In genomic region chr16:68265078-68265925, GRCh38 we compare ENCODE assay signal across 8 cellular contexts. TPM values are rescaled to one million over a fixed set of nuclear protein-coding genes. Genes with fewer than 3 reads are reported as not detected.
A peak's percentile ranks its signal among the peaks of the same experiment; 100 is the strongest.
DNase-seq lines count a peak whose midpoint lies in the region; ATAC-seq and TF ChIP-seq lines count a peak whose summit lies in the region.

No MANE protein-coding gene starts in this region.

- H3K36me3 ChIP-seq in osteoblast (ENCODE audit: insufficient read depth, low read length): peaks cover 17% of the 10 kb centered on the region

- H3K27me3 Mint-ChIP-seq in activated naive CD4-positive, alpha-beta T cell treated with anti-CD3 and anti-CD28 coated beads for 36 hours (ENCODE audit: low read depth): no peaks in the 10 kb centered on the region

- peak overlapping the region; percentile 95 for H3K27ac Mint-ChIP-seq in activated naive CD4-positive, alpha-beta T cell treated with anti-CD3 and anti-CD28 coated beads for 36 hours

- ATAC-seq in HG02588 (IDR thresholded peaks at IDR 0.05; ENCODE audit: unreplicated experiment) (peak; percentile 7), HG03039 (IDR thresholded peaks at IDR 0.05; ENCODE audit: unreplicated experiment) (no peak)

- peak overlapping the region; percentile 79 for H2AFZ ChIP-seq in osteoblast (ENCODE audit: low read length)

- intact Hi-C loops in activated naive CD4-positive, alpha-beta T cell treated with anti-CD3 and anti-CD28 coated beads for 36 hours (cut with micrococcal nuclease): loop anchor here (1.0 to 2.0 kb wide), 7 partner anchors 10 to 183 kb away; partner anchors contain the start of genes PLA2G15, SLC7A6OS and SMPD3

- H3K4me3 Mint-ChIP-seq in activated naive CD4-positive, alpha-beta T cell treated with anti-CD3 and anti-CD28 coated beads for 36 hours: peak overlapping the region; percentile 85

- peak overlapping the region; percentile 83 for H3K4me3 ChIP-seq in osteoblast (ENCODE audit: insufficient read depth, low read length)

- peaks cover 30% of the 10 kb centered on the region for H4K20me1 ChIP-seq in osteoblast (ENCODE audit: insufficient read depth, low read length)

- peaks cover 21% of the 10 kb centered on the region for H3K4me1 ChIP-seq in osteoblast (ENCODE audit: insufficient read depth, low read length)

- TF ChIP-seq CTCF in osteoblast (IDR thresholded peaks at IDR 0.05; ENCODE audit: extremely low read depth, low read depth, low read length): no peak

- H3K4me2 ChIP-seq in osteoblast (ENCODE audit: insufficient read depth, low read length): peak overlapping the region; percentile 94

- H3K36me3 Mint-ChIP-seq in activated naive CD4-positive, alpha-beta T cell treated with anti-CD3 and anti-CD28 coated beads for 36 hours (ENCODE audit: low read depth): peaks cover 26% of the 10 kb centered on the region

- peak; percentile 1 for DNase-seq in GDM1 (lab: John Stamatoyannopoulos, UW)
- DNase-seq in OCI-M1 (lab: John Stamatoyannopoulos, UW): peak; percentile 73
- DNase-seq in activated naive CD4-positive, alpha-beta T cell treated with anti-CD3 and anti-CD28 coated beads for 36 hours: peak; percentile 87
- peak; percentile 38 for DNase-seq in germinal center (ENCODE audit: low spot score)
- peak; percentile 96 for DNase-seq in osteoblast (ENCODE audit: insufficient read length, low spot score, missing footprints)
- no peak for DNase-seq in NCI-H1048 (lab: John Stamatoyannopoulos, UW)

- peak overlapping the region; percentile 96 for H3K27ac ChIP-seq in osteoblast (ENCODE audit: low read depth, low read length)

- H3K79me2 ChIP-seq in osteoblast (ENCODE audit: insufficient read depth, low read length): peaks cover 50% of the 10 kb centered on the region

- H3K9me3 ChIP-seq in osteoblast (ENCODE audit: low read depth, low read length): no peaks in the 10 kb centered on the region

- H3K4me1 Mint-ChIP-seq in activated naive CD4-positive, alpha-beta T cell treated with anti-CD3 and anti-CD28 coated beads for 36 hours (ENCODE audit: low read depth): peaks cover 55% of the 10 kb centered on the region

- no peaks in the 10 kb centered on the region for H3K9me3 Mint-ChIP-seq in activated naive CD4-positive, alpha-beta T cell treated with anti-CD3 and anti-CD28 coated beads for 36 hours

- no peaks in the 10 kb centered on the region for H3K27me3 ChIP-seq in osteoblast (ENCODE audit: insufficient read depth, low read length)

- CTCF ChIA-PET in activated naive CD4-positive, alpha-beta T cell treated with anti-CD3 and anti-CD28 coated beads for 36 hours (lab: Charles Lee): interaction anchor here (8.9 to 9.0 kb wide), 2 partner anchors 22 to 60 kb away, joined by 181 to 459 read pairs; no protein-coding TSS in a partner anchor

RNA-seq across cellular contexts. Expression of gene SLC7A6, which starts 1.0 kb away (rescaled TPM):
- total RNA-seq in activated naive CD4-positive, alpha-beta T cell treated with anti-CD3 and anti-CD28 coated beads for 36 hours: 10 to 100 TPM; 79.4 to 83.4 TPM
- total RNA-seq in osteoblast: 35.1 and 36.9 TPM in 2 replicates

RNA-seq across cellular contexts. Expression of gene PLA2G15, which starts 20.1 kb away (rescaled TPM):
- 1 to 10 TPM; 4.2 to 5.4 TPM for total RNA-seq in activated naive CD4-positive, alpha-beta T cell treated with anti-CD3 and anti-CD28 coated beads for 36 hours
- total RNA-seq in osteoblast: 30.8 and 30.9 TPM in 2 replicates

RNA-seq across cellular contexts. Expression of gene ESRP2, which starts 29.4 kb away (rescaled TPM):
- total RNA-seq in activated naive CD4-positive, alpha-beta T cell treated with anti-CD3 and anti-CD28 coated beads for 36 hours: under 1 TPM; 0.21 to 0.35 TPM
- total RNA-seq in osteoblast: under 0.01 TPM in 1 of 2 replicates, not detected in the other

RNA-seq across cellular contexts. Expression of gene SLC7A6OS, which starts 45.4 kb away (rescaled TPM):
- total RNA-seq in activated naive CD4-positive, alpha-beta T cell treated with anti-CD3 and anti-CD28 coated beads for 36 hours: 10 to 100 TPM; 23.0 to 26.4 TPM
- 12.1 and 12.3 TPM in 2 replicates for total RNA-seq in osteoblast

RNA-seq across cellular contexts. Expression of gene PRMT7, which starts 45.5 kb away (rescaled TPM):
- total RNA-seq in activated naive CD4-positive, alpha-beta T cell treated with anti-CD3 and anti-CD28 coated beads for 36 hours: 10 to 100 TPM; 51.6 to 52.4 TPM
- total RNA-seq in osteoblast: 35.4 and 36.9 TPM in 2 replicates
